Comparison of ENCODE assay signal across 23 cellular contexts in the genomic region with DNA sequence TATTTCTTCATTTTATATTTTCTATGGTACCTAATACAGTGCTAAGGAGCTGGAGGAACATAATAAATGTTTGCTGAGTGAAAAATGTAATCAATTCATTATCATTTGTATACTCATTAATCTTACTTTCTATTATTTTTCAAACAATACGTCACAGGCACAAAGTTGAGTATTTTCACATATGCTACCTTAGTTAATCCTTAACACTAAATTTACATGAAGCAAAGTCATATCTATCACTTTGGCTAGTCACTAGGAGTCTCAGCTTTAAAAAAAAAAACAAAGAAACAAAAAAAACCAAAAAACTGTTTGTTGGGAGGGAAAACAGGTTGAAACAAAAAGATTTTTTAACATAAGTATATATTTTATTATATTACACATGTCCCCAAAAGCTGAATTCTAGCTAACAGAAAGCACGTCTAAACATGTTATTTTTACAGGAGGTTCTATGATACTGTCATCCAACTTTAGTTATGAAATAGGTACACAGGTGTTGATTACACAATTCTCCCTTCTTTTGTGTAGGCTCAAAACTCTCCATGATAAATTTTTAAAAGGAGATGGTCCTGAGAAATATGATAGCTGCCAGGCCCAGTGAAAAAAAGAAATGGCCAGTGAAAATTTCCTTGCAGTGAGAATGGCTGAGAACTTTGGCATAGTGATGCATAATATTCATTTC. TPM values are rescaled to one million over a fixed set of nuclear protein-coding genes. Genes with fewer than 3 reads are reported as not detected.
A peak's percentile ranks its signal among the peaks of the same experiment; 100 is the strongest.
DNase-seq lines count a peak whose midpoint lies in the region; ATAC-seq, FAIRE-seq and TF ChIP-seq lines count a peak whose summit lies in the region.
"Had no signal": no experiment of that assay in that cellular context is flagged by ENCODE, and none has a peak within 500 bp of the region (broad histone marks: within the 10 kb centered on the region; RNA-seq: fewer than 3 reads in every experiment).

No MANE protein-coding gene starts in this region.

- H3K9me3 ChIP-seq in RWPE2 (ENCODE audit: severe bottlenecking) (no peaks in the 10 kb centered on the region), pancreas (no peaks in the 10 kb centered on the region), prostate gland (no peaks in the 10 kb centered on the region)

- peaks cover 72% of the 10 kb centered on the region for H3K36me3 ChIP-seq in RWPE2 (ENCODE audit: low read depth)
- H3K36me3 ChIP-seq in bronchial epithelial cell (ENCODE audit: control insufficient read depth, insufficient read depth, low read length): peaks cover 3% of the 10 kb centered on the region
- peaks cover 0 to 11% (median 0%) of the 10 kb centered on the region in 3 donors for H3K36me3 ChIP-seq in pancreas
- no peaks in the 10 kb centered on the region for H3K36me3 ChIP-seq in prostate gland

- no peak for DNase-seq in RWPE2 (ENCODE audit: low spot score)
- DNase-seq in bronchial epithelial cell (ENCODE audit: low read depth): peak; percentile 91
- DNase-seq in frontal cortex (ENCODE audit: low spot score in 2 of 2): no peak
- DNase-seq in pancreas: no peak
- no peak for DNase-seq in COLO829 (ENCODE audit: low spot score)
- no peak for DNase-seq in NCI-H187 (lab: John Stamatoyannopoulos, UW)
- DNase-seq in prostate gland (ENCODE audit: low spot score): no peak
- DNase-seq: DMS153, DND-41, GM23248, H7, NCI-H1048, NCI-H1417, NCI-H1694, NCI-H2081, NCI-H2171, NCI-H524 treated with DMSO at 0.1 percent for 48 hours, NCI-H774, Right ventricle myocardium superior had no signal

- H3K4me3 ChIP-seq in RWPE2 (ENCODE audit: severe bottlenecking): no peak overlapping the region
- H3K4me3 ChIP-seq in bronchial epithelial cell (ENCODE audit: low read depth, low read length): no peak overlapping the region
- no peak overlapping the region for H3K4me3 ChIP-seq in pancreas
- no peak overlapping the region for H3K4me3 ChIP-seq in prostate gland
- H3K4me3 ChIP-seq: GM23248 had no signal

- WGBS in pancreas, 2 donors: 26 to 34% methylated on average over 2 of the region's 2 CpGs
- WGBS in prostate gland: 78% methylated on average over 2 of the region's 2 CpGs

- H3K4me1 ChIP-seq in RWPE2 (ENCODE audit: insufficient read depth, poor library complexity, severe bottlenecking) (peaks cover 18% of the 10 kb centered on the region), pancreas (peaks cover 20 to 31% (median 29%) of the 10 kb centered on the region in 3 donors), prostate gland (replicated peaks) (no peaks in the 10 kb centered on the region)

- TF ChIP-seq CTCF in RWPE2 (IDR thresholded peaks at IDR 0.05; ENCODE audit: poor library complexity, severe bottlenecking) (no peak), bronchial epithelial cell (IDR thresholded peaks at IDR 0.05; ENCODE audit: insufficient read depth, low read length, severe bottlenecking) (no peak), pancreas (IDR thresholded peaks at IDR 0.05) (no peak), prostate gland (IDR thresholded peaks at IDR 0.05) (no peak)

- H3K27me3 ChIP-seq in RWPE2 (ENCODE audit: insufficient read depth, poor library complexity, severe bottlenecking) (no peaks in the 10 kb centered on the region), bronchial epithelial cell (ENCODE audit: control insufficient read depth, insufficient read depth, low read length) (no peaks in the 10 kb centered on the region), pancreas (no peaks in the 10 kb centered on the region), prostate gland (replicated peaks; ENCODE audit: insufficient read depth) (no peaks in the 10 kb centered on the region)

- H3K27ac ChIP-seq in RWPE2 (ENCODE audit: poor library complexity, severe bottlenecking): peak overlapping the region; percentile 46
- peak overlapping the region in 2 of 4 donors; percentile 35 to 60 for H3K27ac ChIP-seq in pancreas
- no peak overlapping the region for H3K27ac ChIP-seq in prostate gland
- H3K27ac ChIP-seq: GM23248, KMS-11 had no signal

- no peak for TF ChIP-seq POLR2A in prostate gland (IDR thresholded peaks at IDR 0.05)

- FAIRE-seq in bronchial epithelial cell (lab: Jason Lieb, UNC) (no peak), frontal cortex (lab: Jason Lieb, UNC) (peak; percentile 43), pancreas (lab: Jason Lieb, UNC) (no peak)

- intact Hi-C loops in pancreas (cut with DNase I): no loop called here
- intact Hi-C loops in prostate gland (cut with DNase I): no loop called here

- ATAC-seq in RWPE2 (ENCODE audit: low read depth) (peak; percentile 71), pancreas (peak; percentile 58 to 71 (median 64)), HG02970 (IDR thresholded peaks at IDR 0.05; ENCODE audit: low FRiP score, unreplicated experiment) (no peak)

RNA-seq across cellular contexts. Expression of gene HPS5, which starts 14.3 kb away (rescaled TPM):
- 39.0 and 58.9 TPM in 2 replicates for total RNA-seq in bronchial epithelial cell
- total RNA-seq in frontal cortex: 191 TPM
- total RNA-seq in pancreas: 1 to 10 TPM; 4.6 to 9.7 (median 7.3) TPM
- 1 to 10 TPM; 3.4 to 5.0 TPM for polyA plus RNA-seq in pancreas
- total RNA-seq in prostate gland: 10 to 100 TPM; 20.5 to 56.0 TPM

RNA-seq across cellular contexts. Expression of gene GTF2H1, which starts 14.8 kb away (rescaled TPM):
- total RNA-seq in bronchial epithelial cell: 56.3 and 79.8 TPM in 2 replicates
- 69.7 TPM for total RNA-seq in frontal cortex
- total RNA-seq in pancreas: 10 to 100 TPM; 13.9 to 23.1 (median 18.2) TPM
- polyA plus RNA-seq in pancreas: 10 to 100 TPM; 11.9 to 20.5 TPM
- total RNA-seq in prostate gland: 10 to 100 TPM; 34.8 to 89.0 TPM

RNA-seq across cellular contexts. Expression of gene SAA1, which starts 41.5 kb away (rescaled TPM):
- total RNA-seq in bronchial epithelial cell (1.6 and 4.7 TPM in 2 replicates), frontal cortex (not detected), pancreas (10 to 100 TPM in 3 of 6 donors, 1 to 10 TPM in 2, under 1 TPM in 1; 0.67 to 77.9 (median 10.1) TPM), prostate gland (10 to 100 TPM in 1 of 2 donors, not detected in 1; 64.1 TPM)
- polyA plus RNA-seq in pancreas: 10 to 100 TPM in 1 of 2 donors, 1 to 10 TPM in 1; 5.9 to 47.8 TPM
- total RNA-seq: GM23248, H7 had no signal
- polyA plus RNA-seq: GM23248, IgD-negative memory B cell had no signal

RNA-seq across cellular contexts. Expression of gene SAA2, which starts 59.1 kb away (rescaled TPM):
- 1.9 TPM in 1 of 2 replicates, not detected in the other for total RNA-seq in bronchial epithelial cell
- total RNA-seq in frontal cortex: 0.41 TPM
- total RNA-seq in pancreas: 10 to 100 TPM in 3 of 6 donors, under 1 TPM in 1, not detected in 2; 0.59 to 22.0 (median 16.8) TPM
- polyA plus RNA-seq in pancreas: 1 to 10 TPM in 1 of 2 donors, under 1 TPM in 1; 0.49 to 3.3 TPM
- total RNA-seq in prostate gland: 1 to 10 TPM; 4.7 to 7.9 TPM
- total RNA-seq: GM23248, H7, SK-MEL-5 had no signal
- polyA plus RNA-seq: GM23248 had no signal
